Comparison of ENCODE assay signal across 1 cellular context in the genomic region with DNA sequence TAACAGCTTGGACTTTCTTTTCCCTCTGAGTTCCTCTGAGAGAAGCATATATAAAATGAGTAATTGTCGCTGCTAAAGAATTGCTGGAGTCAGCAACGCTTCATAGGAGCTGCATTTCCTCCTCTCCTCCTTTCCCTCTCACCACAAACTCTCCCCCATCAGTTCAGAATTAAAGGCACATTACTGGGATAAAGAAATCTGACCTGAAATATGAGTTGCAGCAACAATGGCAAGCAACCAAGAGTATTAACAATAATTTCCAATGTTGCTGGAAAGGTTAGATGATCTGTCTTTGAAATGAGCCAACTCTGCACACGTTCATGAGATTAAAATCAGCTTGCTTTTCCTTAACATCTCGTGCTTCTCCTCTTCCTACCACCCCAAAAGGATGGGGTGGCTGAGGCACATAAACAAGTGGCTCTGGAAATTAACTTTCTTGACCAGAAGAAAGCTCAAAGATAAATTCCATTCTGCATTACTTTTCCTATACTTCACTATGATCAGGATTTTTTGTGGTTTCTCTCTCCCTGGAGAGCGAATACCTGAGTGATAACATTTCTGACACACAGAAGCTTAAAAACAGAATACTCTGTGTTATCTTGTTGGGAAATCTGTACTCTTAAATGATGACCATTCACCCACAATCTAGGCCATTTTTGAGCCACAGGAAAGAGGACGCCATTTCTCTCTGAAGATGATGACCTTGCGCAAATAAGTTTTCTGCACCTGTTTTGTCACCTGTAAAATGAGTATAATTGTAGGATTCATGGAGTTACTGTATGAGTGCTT.
A peak's percentile ranks its signal among the peaks of the same experiment; 100 is the strongest.
TF ChIP-seq lines count a peak whose summit lies in the region.

No MANE protein-coding gene starts in this region.

TF ChIP-seq in HepG2, 621 proteins besides CTCF, POLR2A, EP300 and RAD21:
- TF ChIP-seq, protein P1, sequence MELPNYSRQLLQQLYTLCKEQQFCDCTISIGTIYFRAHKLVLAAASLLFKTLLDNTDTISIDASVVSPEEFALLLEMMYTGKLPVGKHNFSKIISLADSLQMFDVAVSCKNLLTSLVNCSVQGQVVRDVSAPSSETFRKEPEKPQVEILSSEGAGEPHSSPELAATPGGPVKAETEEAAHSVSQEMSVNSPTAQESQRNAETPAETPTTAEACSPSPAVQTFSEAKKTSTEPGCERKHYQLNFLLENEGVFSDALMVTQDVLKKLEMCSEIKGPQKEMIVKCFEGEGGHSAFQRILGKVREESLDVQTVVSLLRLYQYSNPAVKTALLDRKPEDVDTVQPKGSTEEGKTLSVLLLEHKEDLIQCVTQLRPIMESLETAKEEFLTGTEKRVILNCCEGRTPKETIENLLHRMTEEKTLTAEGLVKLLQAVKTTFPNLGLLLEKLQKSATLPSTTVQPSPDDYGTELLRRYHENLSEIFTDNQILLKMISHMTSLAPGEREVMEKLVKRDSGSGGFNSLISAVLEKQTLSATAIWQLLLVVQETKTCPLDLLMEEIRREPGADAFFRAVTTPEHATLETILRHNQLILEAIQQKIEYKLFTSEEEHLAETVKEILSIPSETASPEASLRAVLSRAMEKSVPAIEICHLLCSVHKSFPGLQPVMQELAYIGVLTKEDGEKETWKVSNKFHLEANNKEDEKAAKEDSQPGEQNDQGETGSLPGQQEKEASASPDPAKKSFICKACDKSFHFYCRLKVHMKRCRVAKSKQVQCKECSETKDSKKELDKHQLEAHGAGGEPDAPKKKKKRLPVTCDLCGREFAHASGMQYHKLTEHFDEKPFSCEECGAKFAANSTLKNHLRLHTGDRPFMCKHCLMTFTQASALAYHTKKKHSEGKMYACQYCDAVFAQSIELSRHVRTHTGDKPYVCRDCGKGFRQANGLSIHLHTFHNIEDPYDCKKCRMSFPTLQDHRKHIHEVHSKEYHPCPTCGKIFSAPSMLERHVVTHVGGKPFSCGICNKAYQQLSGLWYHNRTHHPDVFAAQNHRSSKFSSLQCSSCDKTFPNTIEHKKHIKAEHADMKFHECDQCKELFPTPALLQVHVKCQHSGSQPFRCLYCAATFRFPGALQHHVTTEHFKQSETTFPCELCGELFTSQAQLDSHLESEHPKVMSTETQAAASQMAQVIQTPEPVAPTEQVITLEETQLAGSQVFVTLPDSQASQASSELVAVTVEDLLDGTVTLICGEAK (IDR thresholded peaks at IDR 0.05): no peak
- TF ChIP-seq, protein P1 (CRISPR knock-in tag; IDR thresholded peaks at IDR 0.05): no peak
- TF ChIP-seq HNRNPK (IDR thresholded peaks at IDR 0.05; ENCODE audit: low read depth, low read length, poor library complexity, severe bottlenecking): no peak
- TF ChIP-seq, protein P2, sequence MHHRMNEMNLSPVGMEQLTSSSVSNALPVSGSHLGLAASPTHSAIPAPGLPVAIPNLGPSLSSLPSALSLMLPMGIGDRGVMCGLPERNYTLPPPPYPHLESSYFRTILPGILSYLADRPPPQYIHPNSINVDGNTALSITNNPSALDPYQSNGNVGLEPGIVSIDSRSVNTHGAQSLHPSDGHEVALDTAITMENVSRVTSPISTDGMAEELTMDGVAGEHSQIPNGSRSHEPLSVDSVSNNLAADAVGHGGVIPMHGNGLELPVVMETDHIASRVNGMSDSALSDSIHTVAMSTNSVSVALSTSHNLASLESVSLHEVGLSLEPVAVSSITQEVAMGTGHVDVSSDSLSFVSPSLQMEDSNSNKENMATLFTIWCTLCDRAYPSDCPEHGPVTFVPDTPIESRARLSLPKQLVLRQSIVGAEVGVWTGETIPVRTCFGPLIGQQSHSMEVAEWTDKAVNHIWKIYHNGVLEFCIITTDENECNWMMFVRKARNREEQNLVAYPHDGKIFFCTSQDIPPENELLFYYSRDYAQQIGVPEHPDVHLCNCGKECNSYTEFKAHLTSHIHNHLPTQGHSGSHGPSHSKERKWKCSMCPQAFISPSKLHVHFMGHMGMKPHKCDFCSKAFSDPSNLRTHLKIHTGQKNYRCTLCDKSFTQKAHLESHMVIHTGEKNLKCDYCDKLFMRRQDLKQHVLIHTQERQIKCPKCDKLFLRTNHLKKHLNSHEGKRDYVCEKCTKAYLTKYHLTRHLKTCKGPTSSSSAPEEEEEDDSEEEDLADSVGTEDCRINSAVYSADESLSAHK (CRISPR knock-in tag; IDR thresholded peaks at IDR 0.05; ENCODE audit: borderline replicate concordance): no peak
- peak in 1 of 2 experiments; percentile 51; a peak in 2 of 4 replicates for TF ChIP-seq MAFK (conservative IDR thresholded peaks at IDR 0.05 in 1 of 2, IDR thresholded peaks at IDR 0.05 in 1 of 2; ENCODE audit: low read length in 2 of 2)
- TF ChIP-seq SOX5 (CRISPR knock-in tag; IDR thresholded peaks at IDR 0.05; ENCODE audit: borderline replicate concordance): no peak
- peak; percentile 32 for TF ChIP-seq RBM22 (optimal IDR thresholded peaks at IDR 0.05; ENCODE audit: low read length)
- TF ChIP-seq, protein P3, sequence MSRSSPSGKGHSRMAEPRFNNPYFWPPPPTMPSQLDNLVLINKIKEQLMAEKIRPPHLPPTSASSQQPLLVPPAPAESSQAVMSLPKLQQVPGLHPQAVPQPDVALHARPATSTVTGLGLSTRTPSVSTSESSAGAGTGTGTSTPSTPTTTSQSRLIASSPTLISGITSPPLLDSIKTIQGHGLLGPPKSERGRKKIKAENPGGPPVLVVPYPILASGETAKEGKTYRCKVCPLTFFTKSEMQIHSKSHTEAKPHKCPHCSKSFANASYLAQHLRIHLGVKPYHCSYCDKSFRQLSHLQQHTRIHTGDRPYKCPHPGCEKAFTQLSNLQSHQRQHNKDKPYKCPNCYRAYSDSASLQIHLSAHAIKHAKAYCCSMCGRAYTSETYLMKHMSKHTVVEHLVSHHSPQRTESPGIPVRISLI (CRISPR knock-in tag; IDR thresholded peaks at IDR 0.05; ENCODE audit: borderline replicate concordance): no peak
